ENCODE assay signal across 1 cellular context in genomic region chr7:43757073-43757720, GRCh38.
TF ChIP-seq lines count a peak whose summit lies in the region.

No MANE protein-coding gene starts in this region.

TF ChIP-seq in GM23338, 12 proteins besides CTCF, POLR2A, EP300 and RAD21:
- no peak for TF ChIP-seq REST (IDR thresholded peaks at IDR 0.05; ENCODE audit: unreplicated experiment)
- TF ChIP-seq ZNF462 (CRISPR knock-in tag; IDR thresholded peaks at IDR 0.05) = no peak
- no peak for TF ChIP-seq EZH2phosphoT487 (IDR thresholded peaks at IDR 0.05; ENCODE audit: unreplicated experiment)
- no peak for TF ChIP-seq NANOG (IDR thresholded peaks at IDR 0.05; ENCODE audit: borderline replicate concordance)
- no peak for TF ChIP-seq ZNF331 (CRISPR knock-in tag; IDR thresholded peaks at IDR 0.05; ENCODE audit: low read depth)
- TF ChIP-seq CREB1 (CRISPR knock-in tag; IDR thresholded peaks at IDR 0.05; ENCODE audit: low read depth) = no peak
- TF ChIP-seq JUNB (IDR thresholded peaks at IDR 0.05; ENCODE audit: unreplicated experiment) = no peak
- no peak for TF ChIP-seq EZH2 (IDR thresholded peaks at IDR 0.05; ENCODE audit: low read depth, unreplicated experiment)
